In genomic region chr10:82865366-82865765, GRCh38 we compare ENCODE assay signal across 6 cellular contexts.
"Had no signal": no experiment of that assay in that cellular context is flagged by ENCODE, and none has a peak within 500 bp of the region (broad histone marks: within the 10 kb centered on the region; RNA-seq: fewer than 3 reads in every experiment).

No MANE protein-coding gene starts in this region.

- H3K4me1 Mint-ChIP-seq: IgD-negative memory B cell had no signal

- H3K27me3 Mint-ChIP-seq: IgD-negative memory B cell had no signal

- ATAC-seq: HepG2, K562 had no signal

- H3K4me3 ChIP-seq: K562 had no signal

- DNase-seq: IMR-90, KBM-7 had no signal

- H3K27ac ChIP-seq: HL-60 had no signal

- H3K27ac Mint-ChIP-seq: IgD-negative memory B cell had no signal

- H3K36me3 Mint-ChIP-seq: IgD-negative memory B cell had no signal

- H3K4me3 Mint-ChIP-seq: IgD-negative memory B cell had no signal
